Comparison of ENCODE assay signal across 8 cellular contexts in genomic region chr5:138410996-138411640, GRCh38. TPM values are rescaled to one million over a fixed set of nuclear protein-coding genes. Genes with fewer than 3 reads are reported as not detected.
A peak's percentile ranks its signal among the peaks of the same experiment; 100 is the strongest.
DNase-seq lines count a peak whose midpoint lies in the region; ATAC-seq and TF ChIP-seq lines count a peak whose summit lies in the region.
"Not testable (repeated sequence)": the region's sequence is repeated elsewhere in the genome, so short reads cannot be mapped to it uniquely, and the experiment has no call there.

No MANE protein-coding gene starts in this region.

- not testable (repeated sequence) for H3K4me1 Mint-ChIP-seq in CD14-positive monocyte, brain

- H3K9me3 Mint-ChIP-seq in CD14-positive monocyte, brain: not testable (repeated sequence)

- DNase-seq in CD14-positive monocyte (ENCODE audit: low spot score): not testable (repeated sequence)
- DNase-seq in HCEC 1CT: peak; percentile 7
- peak; percentile 9 for DNase-seq in NOMO-1 treated with DMSO at 0.1 percent for 48 hours (lab: John Stamatoyannopoulos, UW; ENCODE audit: unreplicated experiment)
- DNase-seq in activated CD4-positive, alpha-beta T cell treated with anti-CD3 and anti-CD28 coated beads for 48 hours: peak; percentile 52
- DNase-seq in Right ventricle myocardium superior: peak; percentile 76
- peak; percentile 19 for DNase-seq in myocyte (ENCODE audit: low read depth)
- DNase-seq in stimulated activated CD8-positive, alpha-beta memory T cell treated with anti-CD3 and anti-CD28 coated beads, Interleukin-4, amount 100 ng/mL, for 48 hours: peak; percentile 46

- intact Hi-C loops in CD14-positive monocyte (cut with micrococcal nuclease): loop anchor here in 1 of 2 donors (5.0 to 10.0 kb wide), 2 partner anchors 189 to 226 kb away; no protein-coding TSS in a partner anchor
- intact Hi-C loops in Right ventricle myocardium superior (cut with DNase I): not testable (repeated sequence)

- ATAC-seq in Right ventricle myocardium superior (ENCODE audit: poor library complexity): not testable (repeated sequence)

- TF ChIP-seq CTCF in CD14-positive monocyte (IDR thresholded peaks at IDR 0.05) (peak; percentile 65), brain (conservative IDR thresholded peaks at IDR 0.05) (peak; percentile 48 to 58)

- not testable (repeated sequence) for H3K4me3 Mint-ChIP-seq in CD14-positive monocyte, brain

- peaks cover 62 to 84% of the 10 kb centered on the region in 2 donors for H3K36me3 Mint-ChIP-seq in CD14-positive monocyte
- H3K36me3 Mint-ChIP-seq in brain: peaks cover 83% of the 10 kb centered on the region

- H3K27me3 Mint-ChIP-seq in CD14-positive monocyte (ENCODE audit: low read depth in 3 of 3); brain: not testable (repeated sequence)

- not testable (repeated sequence) for H3K27ac Mint-ChIP-seq in CD14-positive monocyte, brain

RNA-seq across cellular contexts. Expression of gene REEP2, which starts 27.7 kb away (rescaled TPM):
- polyA plus RNA-seq in CD14-positive monocyte (not detected), brain (ENCODE audit: insufficient read depth, low read depth, low replicate concordance) (111 TPM)
- total RNA-seq in Right ventricle myocardium superior (6.1 TPM), myocyte (6.4 and 9.1 TPM in 2 replicates)
- polyA plus RNA-seq in myocyte (2012): 29.8 TPM

RNA-seq across cellular contexts. Expression of gene EGR1, which starts 54.2 kb away (rescaled TPM):
- polyA plus RNA-seq in CD14-positive monocyte: 100 to 1,000 TPM in 1 of 2 donors, 1 to 10 TPM in 1; 8.4 to 105 TPM
- polyA plus RNA-seq in brain (ENCODE audit: insufficient read depth, low read depth, low replicate concordance): 6.8 TPM
- 6.8 TPM for total RNA-seq in Right ventricle myocardium superior
- total RNA-seq in myocyte: 6.2 and 8.1 TPM in 2 replicates
- polyA plus RNA-seq in myocyte (2012): 39.1 TPM

RNA-seq across cellular contexts. Expression of gene KDM3B, which starts 58.6 kb away (rescaled TPM):
- polyA plus RNA-seq in CD14-positive monocyte (10 to 100 TPM; 11.7 to 17.4 TPM), brain (ENCODE audit: insufficient read depth, low read depth, low replicate concordance) (44.3 TPM)
- total RNA-seq in Right ventricle myocardium superior (36.9 TPM), myocyte (33.3 and 41.4 TPM in 2 replicates)
- 27.3 TPM for polyA plus RNA-seq in myocyte (2012)
